Comparison of ENCODE assay signal across 16 cellular contexts in the genomic region with DNA sequence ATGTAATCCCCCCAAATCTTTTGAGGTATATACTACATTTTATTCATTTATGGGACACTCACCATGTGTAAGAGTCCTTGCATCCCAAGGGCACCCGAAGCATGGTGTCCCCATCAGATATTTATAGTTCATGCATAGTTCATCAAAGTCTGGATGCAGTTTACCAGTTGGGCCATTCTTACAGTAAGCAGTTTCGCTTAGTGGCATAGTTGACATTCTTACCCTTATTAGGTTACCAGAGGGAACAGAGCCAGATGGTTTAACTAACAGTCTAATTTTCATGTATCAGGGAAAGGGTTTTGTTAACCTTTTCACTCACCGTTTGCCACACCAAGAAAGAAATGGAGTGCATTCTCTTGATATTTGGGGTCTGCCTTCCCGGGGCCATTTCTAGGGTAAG. TPM values are rescaled to one million over a fixed set of nuclear protein-coding genes. Genes with fewer than 3 reads are reported as not detected.
DNase-seq lines count a peak whose midpoint lies in the region; ATAC-seq and TF ChIP-seq lines count a peak whose summit lies in the region.
"Had no signal": no experiment of that assay in that cellular context is flagged by ENCODE, and none has a peak within 500 bp of the region (broad histone marks: within the 10 kb centered on the region; RNA-seq: fewer than 3 reads in every experiment).

No MANE protein-coding gene starts in this region.

- H3K27me3 Mint-ChIP-seq in stimulated activated memory B cell treated with anti-CD40 and anti-IgM and Interleukin-4, amounts not matched to agents 10 μg/mL and 1 μg/mL and 100 μg/mL, for 72 hours = no peaks in the 10 kb centered on the region
- H3K27me3 Mint-ChIP-seq: CD4-positive, alpha-beta T cell had no signal

- no peak overlapping the region for H3K4me3 Mint-ChIP-seq in stimulated activated memory B cell treated with anti-CD40 and anti-IgM and Interleukin-4, amounts not matched to agents 10 μg/mL and 1 μg/mL and 100 μg/mL, for 72 hours
- H3K4me3 Mint-ChIP-seq: CD4-positive, alpha-beta T cell; natural killer cell had no signal

- H3K36me3 Mint-ChIP-seq in stimulated activated memory B cell treated with anti-CD40 and anti-IgM and Interleukin-4, amounts not matched to agents 10 μg/mL and 1 μg/mL and 100 μg/mL, for 72 hours = peaks cover 23% of the 10 kb centered on the region
- H3K36me3 Mint-ChIP-seq: natural killer cell had no signal

- in situ Hi-C loops in GM23248 (cut with MboI) = no loop called here

- H3K4me1 ChIP-seq in GM23248 (ENCODE audit: insufficient read depth) = peaks cover 6% of the 10 kb centered on the region; the same call in 1 of the 2 replicates
- H3K4me1 ChIP-seq in SJSA1 (replicated peaks) = peaks cover 30% of the 10 kb centered on the region

- TF ChIP-seq CTCF in fibroblast of villous mesenchyme (IDR thresholded peaks at IDR 0.05; ENCODE audit: insufficient read depth, low read depth, low read length) = no peak

- no peak overlapping the region for H2AFZ ChIP-seq in GM23248

- H3K9me2 ChIP-seq in GM23248 (ENCODE audit: insufficient read depth) = no peaks in the 10 kb centered on the region

- peaks cover 93% of the 10 kb centered on the region for H3K79me2 ChIP-seq in GM23248 (ENCODE audit: insufficient read depth)

- peaks cover 58% of the 10 kb centered on the region for H3K4me1 Mint-ChIP-seq in stimulated activated memory B cell treated with anti-CD40 and anti-IgM and Interleukin-4, amounts not matched to agents 10 μg/mL and 1 μg/mL and 100 μg/mL, for 72 hours

- H3K4me3 ChIP-seq in GM23248 (no peak overlapping the region), SJSA1 (0 out of 2 replicates have a peak overlapping the region, but pooled peaks have one; percentile 1), fibroblast of villous mesenchyme (ENCODE audit: low read depth, low read length) (no peak overlapping the region)

- peaks cover 10% of the 10 kb centered on the region for H3F3A ChIP-seq in GM23248 (ENCODE audit: insufficient read depth)

- peak; percentile 38 for DNase-seq in GM23248
- DNase-seq in SJSA1 (ENCODE audit: low read depth in 1 of 2, low spot score in 2 of 2) = peak; percentile 52 to 83
- DNase-seq in fibroblast of villous mesenchyme (ENCODE audit: low read depth) = peak; percentile 51
- peak; percentile 60 for DNase-seq in renal cortical epithelial cell (ENCODE audit: low read depth)
- DNase-seq: activated gamma-delta T cell treated with Interleukin-2 at 50 U/mL for 16 hours; aorta; CD4-positive, alpha-beta T cell; GOT3; natural killer cell; NCI-H187; stimulated activated CD4-positive, alpha-beta T cell treated with anti-CD3 and anti-CD28 coated beads, Interleukin-1b, Interleukin-23, amount 100 ng/mL, for 48 hours; T-helper 1 cell; WERI-Rb-1 had no signal

- no peak overlapping the region for H3K9ac ChIP-seq in GM23248

- H3K27ac ChIP-seq in GM23248 = no peak overlapping the region
- H3K27ac ChIP-seq in SJSA1 = peak overlapping the region; percentile 46
- H3K27ac ChIP-seq: WERI-Rb-1 had no signal

- H3K27ac Mint-ChIP-seq in stimulated activated memory B cell treated with anti-CD40 and anti-IgM and Interleukin-4, amounts not matched to agents 10 μg/mL and 1 μg/mL and 100 μg/mL, for 72 hours = no peak overlapping the region
- H3K27ac Mint-ChIP-seq: CD4-positive, alpha-beta T cell; natural killer cell had no signal

- H3K27me3 ChIP-seq in GM23248 (replicated peaks; ENCODE audit: insufficient read depth) (no peaks in the 10 kb centered on the region), SJSA1 (replicated peaks) (no peaks in the 10 kb centered on the region)

- no peaks in the 10 kb centered on the region for H3K9me3 Mint-ChIP-seq in stimulated activated memory B cell treated with anti-CD40 and anti-IgM and Interleukin-4, amounts not matched to agents 10 μg/mL and 1 μg/mL and 100 μg/mL, for 72 hours
- H3K9me3 Mint-ChIP-seq: CD4-positive, alpha-beta T cell; natural killer cell had no signal

- H3K9me3 ChIP-seq in GM23248 (ENCODE audit: low read depth) (no peaks in the 10 kb centered on the region), SJSA1 (replicated peaks) (no peaks in the 10 kb centered on the region)

- H3K4me2 ChIP-seq in GM23248 (ENCODE audit: unreplicated experiment) = no peak overlapping the region

- 0 out of 2 replicates have a peak, but pooled peaks cover 4% of the 10 kb centered on the region for H4K20me1 ChIP-seq in GM23248 (ENCODE audit: insufficient read depth)

- H3K36me3 ChIP-seq in GM23248 (ENCODE audit: low read depth) = no peaks in the 10 kb centered on the region
- no peaks in the 10 kb centered on the region for H3K36me3 ChIP-seq in SJSA1
- H3K36me3 ChIP-seq: WERI-Rb-1 had no signal

- 54 to 60% methylated on average over 4 of the region's 4 CpGs for WGBS in GM23248 (ENCODE audit: low coverage in 1 of 2, low lambda C conversion rate in 2 of 2, missing lambda C conversion rate in 2 of 2), 2 experiments

- ATAC-seq in HG02798 (IDR thresholded peaks at IDR 0.05; ENCODE audit: poor library complexity, unreplicated experiment) (no peak), GM21381 (IDR thresholded peaks at IDR 0.05; ENCODE audit: unreplicated experiment) (no peak)
- ATAC-seq in stimulated activated memory B cell treated with anti-CD40 and anti-IgM and Interleukin-4, amounts not matched to agents 10 μg/mL and 1 μg/mL and 100 μg/mL, for 72 hours = no peak
- ATAC-seq: natural killer cell had no signal

RNA-seq across cellular contexts. Expression of a gene that starts 7.1 kb away (rescaled TPM):
- total RNA-seq in GM23248 (2014; rRNA removed; shearing (Covaris generic)) = 6.3 and 7.7 TPM in 2 replicates
- polyA plus RNA-seq in GM23248 (2016; fragmentation: Nextera tagmentation; extraction: Ambion mirVana) = 2.2 and 2.6 TPM in 2 replicates
- 11.0 and 15.2 TPM in 2 replicates for total RNA-seq in SJSA1 (2014; rRNA removed; shearing (Covaris generic))
- total RNA-seq in fibroblast of villous mesenchyme (16.4 and 22.0 TPM in 2 replicates), renal cortical epithelial cell (10.1 and 23.8 TPM in 2 replicates)
